Comparison of ENCODE assay signal across 9 cellular contexts in genomic region chr5:151115272-151115905, GRCh38. TPM values are rescaled to one million over a fixed set of nuclear protein-coding genes. Genes with fewer than 3 reads are reported as not detected.
DNase-seq lines count a peak whose midpoint lies in the region; FAIRE-seq and TF ChIP-seq lines count a peak whose summit lies in the region.
"Had no signal": no experiment of that assay in that cellular context is flagged by ENCODE, and none has a peak within 500 bp of the region (broad histone marks: within the 10 kb centered on the region; RNA-seq: fewer than 3 reads in every experiment).

No MANE protein-coding gene starts in this region.

- no peak for FAIRE-seq in HTR-8/SVneo (lab: Jason Lieb, UNC)

- H3K27me3 ChIP-seq in testis, result no peaks in the 10 kb centered on the region
- H3K27me3 ChIP-seq: BLaER1 treated with 17β-estradiol and CSF1 and Interleukin-3, amounts not matched to agents 10 nM and 100 nM had no signal

- intact Hi-C loops in testis (cut with DNase I; ENCODE audit: low total_unique reads), result no loop called here

- no peak for TF ChIP-seq POLR2A in testis (IDR thresholded peaks at IDR 0.05)

- peak; percentile 95 for TF ChIP-seq CTCF in foreskin fibroblast (IDR thresholded peaks at IDR 0.05; ENCODE audit: low read depth, low read length)
- TF ChIP-seq CTCF in testis (IDR thresholded peaks at IDR 0.05), result peak; percentile 79 to 91 (median 85)

- no peak overlapping the region for H3K27ac ChIP-seq in testis

- H3K4me3 ChIP-seq in foreskin fibroblast (ENCODE audit: low read depth in 1 of 2, low read length in 2 of 2) (no peak overlapping the region), testis (no peak overlapping the region)
- H3K4me3 ChIP-seq: BLaER1 treated with 17β-estradiol and CSF1 and Interleukin-3, amounts not matched to agents 10 nM and 100 nM had no signal

- no peaks in the 10 kb centered on the region for H3K4me1 ChIP-seq in testis

- no peaks in the 10 kb centered on the region for H3K36me3 ChIP-seq in testis (ENCODE audit: low read depth, missing control alignments)

- H3K9me3 ChIP-seq in testis, result no peaks in the 10 kb centered on the region
- H3K9me3 ChIP-seq: BLaER1 treated with 17β-estradiol and CSF1 and Interleukin-3, amounts not matched to agents 10 nM and 100 nM had no signal

- DNase-seq in NCI-H1092 treated with DMSO at 0.1 percent for 48 hours (lab: John Stamatoyannopoulos, UW) (peak; percentile 18), NCI-H1092 (lab: John Stamatoyannopoulos, UW) (no peak), HTR-8/SVneo (ENCODE audit: insufficient read length, low spot score) (peak; percentile 71), SHP77 (lab: John Stamatoyannopoulos, UW) (peak; percentile 18 to 42), foreskin fibroblast (peak; percentile 58 to 85), occipital lobe (lab: John Stamatoyannopoulos, UW) (peak; percentile 62), testis (peak; percentile 85)
- DNase-seq in activated T-helper 9 cell treated with anti-CD3 and anti-CD28 coated beads, Interleukin-2, amount 50 U/mL, for 16 hours (ENCODE audit: low read depth), result peak; percentile 57

- WGBS in testis, 2 donors, result 9 to 15% methylated on average over 7 of the region's 7 CpGs

RNA-seq across cellular contexts. Expression of gene TNIP1, which starts 34.6 kb away (rescaled TPM):
- 18.1 TPM for total RNA-seq in occipital lobe
- total RNA-seq in testis, result 10 to 100 TPM; 48.4 to 58.3 TPM
- polyA plus RNA-seq in testis (ENCODE audit: insufficient read depth, low read depth, low replicate concordance), result 43.5 TPM

RNA-seq across cellular contexts. Expression of gene ANXA6, which starts 42.2 kb away (rescaled TPM):
- total RNA-seq in occipital lobe (74.7 TPM), testis (100 to 1,000 TPM; 116 to 180 TPM)
- polyA plus RNA-seq in testis (ENCODE audit: insufficient read depth, low read depth, low replicate concordance), result 152 TPM
